ENCODE assay signal across 30 cellular contexts in genomic region chr19:11106477-11106876, GRCh38. TPM values are rescaled to one million over a fixed set of nuclear protein-coding genes. Genes with fewer than 3 reads are reported as not detected.
DNase-seq lines count a peak whose midpoint lies in the region; ATAC-seq, FAIRE-seq and TF ChIP-seq lines count a peak whose summit lies in the region.
"Had no signal": no experiment of that assay in that cellular context is flagged by ENCODE, and none has a peak within 500 bp of the region (broad histone marks: within the 10 kb centered on the region; RNA-seq: fewer than 3 reads in every experiment).

No MANE protein-coding gene starts in this region.

- peaks cover 18% of the 10 kb centered on the region; the same call in 1 of the 2 replicates for H3K36me3 Mint-ChIP-seq in HFFc6 (ENCODE audit: low read depth)

- H3K9me3 Mint-ChIP-seq in HFFc6 = no peaks in the 10 kb centered on the region
- H3K9me3 Mint-ChIP-seq: activated naive CD4-positive, alpha-beta T cell treated with anti-CD3 and anti-CD28 coated beads for 36 hours; activated T-cell treated with anti-CD3 and anti-CD28 coated beads, Interleukin-2, amount 50 U/mL, for 72 hours; CD4-positive, CD25-positive, alpha-beta regulatory T cell; dendritic cell treated with granulocyte-macrophage colony-stimulating factor and Interleukin-4, amounts not matched to agents 40 ng/mL and 50 ng/mL, for 4 days; naive thymus-derived CD4-positive, alpha-beta T cell; stimulated activated naive CD8-positive, alpha-beta T cell treated with anti-CD3 and anti-CD28 coated beads, Interleukin-15, amount 100 ng/mL, for 72 hours; T-helper 1 cell treated with Interleukin-12 subunit alpha and Interleukin-12 subunit beta and Interleukin-4 antibody, amounts not matched to agents 30 μg/mL and 1 μg/mL, for 36 hours had no signal

- no peak overlapping the region for H3K4me3 Mint-ChIP-seq in HFFc6
- H3K4me3 Mint-ChIP-seq: activated naive CD4-positive, alpha-beta T cell treated with anti-CD3 and anti-CD28 coated beads for 36 hours; activated T-cell treated with anti-CD3 and anti-CD28 coated beads, Interleukin-2, amount 50 U/mL, for 72 hours; CD4-positive, CD25-positive, alpha-beta regulatory T cell; dendritic cell treated with granulocyte-macrophage colony-stimulating factor and Interleukin-4, amounts not matched to agents 40 ng/mL and 50 ng/mL, for 4 days; naive thymus-derived CD4-positive, alpha-beta T cell; stimulated activated naive CD8-positive, alpha-beta T cell treated with anti-CD3 and anti-CD28 coated beads, Interleukin-15, amount 100 ng/mL, for 72 hours; T-helper 1 cell treated with Interleukin-12 subunit alpha and Interleukin-12 subunit beta and Interleukin-4 antibody, amounts not matched to agents 30 μg/mL and 1 μg/mL, for 36 hours had no signal

- no peak overlapping the region for H3K27ac Mint-ChIP-seq in HFFc6
- H3K27ac Mint-ChIP-seq: activated naive CD4-positive, alpha-beta T cell treated with anti-CD3 and anti-CD28 coated beads for 36 hours; activated T-cell treated with anti-CD3 and anti-CD28 coated beads, Interleukin-2, amount 50 U/mL, for 72 hours; CD4-positive, CD25-positive, alpha-beta regulatory T cell; dendritic cell treated with granulocyte-macrophage colony-stimulating factor and Interleukin-4, amounts not matched to agents 40 ng/mL and 50 ng/mL, for 4 days; stimulated activated naive CD8-positive, alpha-beta T cell treated with anti-CD3 and anti-CD28 coated beads, Interleukin-15, amount 100 ng/mL, for 72 hours; T-helper 1 cell treated with Interleukin-12 subunit alpha and Interleukin-12 subunit beta and Interleukin-4 antibody, amounts not matched to agents 30 μg/mL and 1 μg/mL, for 36 hours had no signal

- TF ChIP-seq EP300 in sigmoid colon (IDR thresholded peaks at IDR 0.05) = no peak

- H3K36me3 ChIP-seq in adrenal gland (replicated peaks in 1 of 2) = peaks cover 0 to 100% of the 10 kb centered on the region in 2 donors
- peaks cover 0 to 98% (median 64%) of the 10 kb centered on the region in 4 donors for H3K36me3 ChIP-seq in sigmoid colon

- TF ChIP-seq CTCF in HFFc6 (IDR thresholded peaks at IDR 0.05) (peak; percentile 15; the same call in 1 of the 2 replicates), adrenal gland (IDR thresholded peaks at IDR 0.05) (no peak), sigmoid colon (IDR thresholded peaks at IDR 0.05) (no peak)

- FAIRE-seq in GM12891 (lab: Jason Lieb, UNC) = no peak
- FAIRE-seq: bronchial epithelial cell, kidney had no signal

- H3K4me1 Mint-ChIP-seq in HFFc6 (ENCODE audit: low read depth) = no peaks in the 10 kb centered on the region
- H3K4me1 Mint-ChIP-seq: CD4-positive, CD25-positive, alpha-beta regulatory T cell; stimulated activated naive CD8-positive, alpha-beta T cell treated with anti-CD3 and anti-CD28 coated beads, Interleukin-15, amount 100 ng/mL, for 72 hours had no signal

- intact Hi-C loops in adrenal gland (cut with DNase I) (loop anchor here in 1 of 2 donors (10.0 kb wide), 1 partner anchor 72 kb away; no protein-coding TSS in a partner anchor), right cardiac atrium (cut with DNase I) (loop anchor here in 2 of 4 donors (10.0 kb wide), 1 partner anchor 72 kb away; no protein-coding TSS in a partner anchor), sigmoid colon (cut with DNase I) (no loop called here)

- H3K9me3 ChIP-seq in adrenal gland (replicated peaks in 1 of 3) (no peaks in the 10 kb centered on the region), right cardiac atrium (ENCODE audit: control insufficient read depth, low read length) (no peaks in the 10 kb centered on the region), sigmoid colon (no peaks in the 10 kb centered on the region)
- H3K9me3 ChIP-seq: HAP-1, ovary, SJSA1 had no signal

- TF ChIP-seq POLR2A in adrenal gland (IDR thresholded peaks at IDR 0.05) = no peak
- no peak for TF ChIP-seq POLR2A in sigmoid colon (IDR thresholded peaks at IDR 0.05)
- no peak for TF ChIP-seq POLR2A in GM12891 (IDR thresholded peaks at IDR 0.05; ENCODE audit: low read depth, low read length)

- H3K27me3 ChIP-seq in adrenal gland = no peaks in the 10 kb centered on the region
- no peaks in the 10 kb centered on the region for H3K27me3 ChIP-seq in right cardiac atrium (ENCODE audit: control insufficient read depth, insufficient read depth)
- H3K27me3 ChIP-seq in sigmoid colon = no peaks in the 10 kb centered on the region
- H3K27me3 ChIP-seq: ovary, SJSA1 had no signal

- WGBS in adrenal gland, 4 donors = 65 to 75% (median 73%) methylated on average over 10 to 13 of the region's 13 CpGs
- WGBS in right cardiac atrium = 67% methylated on average over 13 of the region's 13 CpGs
- WGBS in sigmoid colon, 2 donors = 83 to 88% methylated on average over 13 of the region's 13 CpGs

- H3K4me1 ChIP-seq in adrenal gland (replicated peaks in 1 of 2) = no peaks in the 10 kb centered on the region
- H3K4me1 ChIP-seq in right cardiac atrium (ENCODE audit: control insufficient read depth, insufficient read depth, low read length) = no peaks in the 10 kb centered on the region
- no peaks in the 10 kb centered on the region for H3K4me1 ChIP-seq in sigmoid colon
- H3K4me1 ChIP-seq: HAP-1, SJSA1 had no signal

- H3K4me3 ChIP-seq in adrenal gland = no peak overlapping the region
- H3K4me3 ChIP-seq in right cardiac atrium (ENCODE audit: low read length) = no peak overlapping the region
- no peak overlapping the region for H3K4me3 ChIP-seq in sigmoid colon
- H3K4me3 ChIP-seq: HAP-1, ovary, SJSA1 had no signal

- H3K27me3 Mint-ChIP-seq in HFFc6 (ENCODE audit: insufficient read depth) = peaks cover 1% of the 10 kb centered on the region; the same call in 1 of the 2 replicates
- H3K27me3 Mint-ChIP-seq: CD4-positive, CD25-positive, alpha-beta regulatory T cell; dendritic cell treated with granulocyte-macrophage colony-stimulating factor and Interleukin-4, amounts not matched to agents 40 ng/mL and 50 ng/mL, for 4 days; naive thymus-derived CD4-positive, alpha-beta T cell; stimulated activated naive CD8-positive, alpha-beta T cell treated with anti-CD3 and anti-CD28 coated beads, Interleukin-15, amount 100 ng/mL, for 72 hours had no signal

- ATAC-seq in right cardiac atrium (peak; percentile 9 to 20), HG02759 (IDR thresholded peaks at IDR 0.05; ENCODE audit: unreplicated experiment) (no peak)
- ATAC-seq: activated T-cell treated with anti-CD3 and anti-CD28 coated beads, Interleukin-2, amount 50 U/mL, for 72 hours; naive thymus-derived CD4-positive, alpha-beta T cell; Panc1; stimulated activated naive CD8-positive, alpha-beta T cell treated with anti-CD3 and anti-CD28 coated beads, Interleukin-15, amount 100 ng/mL, for 72 hours had no signal

- no peak for DNase-seq in HFFc6
- DNase-seq in adrenal gland = peak in 3 of 7 donors; percentile 54 to 80 (median 63)
- DNase-seq in right cardiac atrium = peak; percentile 61 to 84 (median 80)
- peak; percentile 92 for DNase-seq in sigmoid colon
- no peak for DNase-seq in NCI-H1694 treated with DMSO at 0.1 percent for 48 hours (lab: John Stamatoyannopoulos, UW)
- DNase-seq in HUDEP-2 (lab: John Stamatoyannopoulos, UW; ENCODE audit: unreplicated experiment in 76 of 76) = no peak
- DNase-seq in GM12891 (ENCODE audit: insufficient read length, low spot score) = no peak
- DNase-seq: activated CD4-positive, alpha-beta T cell treated with anti-CD3 and anti-CD28 coated beads for 48 hours; activated naive CD4-positive, alpha-beta T cell treated with anti-CD3 and anti-CD28 coated beads for 36 hours; activated T-cell treated with anti-CD3 and anti-CD28 coated beads, Interleukin-2, amount 50 U/mL, for 72 hours; CD4-positive, CD25-positive, alpha-beta regulatory T cell; EL; KBM-7; kidney; mammary epithelial cell; MM.1S; naive thymus-derived CD4-positive, alpha-beta T cell; NCI-H1436 treated with DMSO at 0.1 percent for 48 hours; NCI-H2171; NCI-H524 treated with DMSO at 0.1 percent for 48 hours; ovary; stimulated activated naive CD8-positive, alpha-beta T cell treated with anti-CD3 and anti-CD28 coated beads, Interleukin-15, amount 100 ng/mL, for 72 hours; trophoblast cell had no signal

- peak overlapping the region in 4 of 5 donors; percentile 24 to 75 (median 43) for H3K27ac ChIP-seq in adrenal gland
- H3K27ac ChIP-seq in right cardiac atrium (ENCODE audit: low read length) = no peak overlapping the region
- peak overlapping the region in 2 of 4 donors; percentile 3 to 18 for H3K27ac ChIP-seq in sigmoid colon
- H3K27ac ChIP-seq: ovary, SJSA1 had no signal

TF ChIP-seq in GM12891, 5 proteins besides CTCF, POLR2A, EP300 and RAD21:
- TF ChIP-seq PAX5 (IDR thresholded peaks at IDR 0.05; ENCODE audit: insufficient read depth, low read length, severe bottlenecking) = no peak

RNA-seq across cellular contexts. Expression of gene LDLR, which starts 17.2 kb away (rescaled TPM):
- total RNA-seq in HFFc6 (2021; fragmentation: NEBNext Ultra II Directional; extraction: Animal tissue kit (Norgen Biotek cat#: 25700)) = 10 to 100 TPM; 22.8 to 34.3 (median 28.0) TPM
- 1,000 to 10,000 TPM in 1 of 8 donors, 100 to 1,000 TPM in 5, 10 to 100 TPM in 2; 87.2 to 2,114 (median 204) TPM for total RNA-seq in adrenal gland
- polyA plus RNA-seq in adrenal gland = 100 to 1,000 TPM in 2 of 3 donors, 10 to 100 TPM in 1; 35.4 to 121 (median 105) TPM
- total RNA-seq in right cardiac atrium = 100 to 1,000 TPM in 1 of 4 donors, 10 to 100 TPM in 2, 1 to 10 TPM in 1; 7.6 to 101 (median 21.6) TPM
- polyA plus RNA-seq in right cardiac atrium = 19.3 TPM
- total RNA-seq in sigmoid colon = 100 to 1,000 TPM in 1 of 4 donors, 10 to 100 TPM in 1, 1 to 10 TPM in 2; 7.1 to 139 (median 15.0) TPM
- 10 to 100 TPM; 20.4 to 76.0 (median 20.6) TPM for polyA plus RNA-seq in sigmoid colon
- polyA plus RNA-seq in GM12891 (2012; ENCODE audit: low read depth, missing spikeins) = 10.6 TPM

RNA-seq across cellular contexts. Expression of gene SPC24, which starts 49.1 kb away (rescaled TPM):
- 10 to 100 TPM; 21.0 to 54.6 (median 50.3) TPM for total RNA-seq in HFFc6 (2021; fragmentation: NEBNext Ultra II Directional; extraction: Animal tissue kit (Norgen Biotek cat#: 25700))
- 1 to 10 TPM in 7 of 8 donors, under 1 TPM in 1; 0.60 to 7.8 (median 4.2) TPM for total RNA-seq in adrenal gland
- 1 to 10 TPM in 2 of 3 donors, under 1 TPM in 1; 0.84 to 9.8 (median 1.7) TPM for polyA plus RNA-seq in adrenal gland
- 1 to 10 TPM in 3 of 4 donors, under 1 TPM in 1; 0.56 to 4.4 (median 3.4) TPM for total RNA-seq in right cardiac atrium
- 1.6 TPM for polyA plus RNA-seq in right cardiac atrium
- 1 to 10 TPM in 3 of 4 donors, under 1 TPM in 1; 0.99 to 6.0 (median 2.8) TPM for total RNA-seq in sigmoid colon
- polyA plus RNA-seq in sigmoid colon = 10 to 100 TPM in 1 of 3 donors, 1 to 10 TPM in 2; 1.2 to 13.0 (median 2.1) TPM
- 19.3 TPM for polyA plus RNA-seq in GM12891 (2012; ENCODE audit: low read depth, missing spikeins)

Comparison
In these comparisons a context has a peak if more than half of its experiments do, and no peak if none do; other contexts are left out.
1. DNase-seq: peak in right cardiac atrium (3 of 3) and sigmoid colon (single experiment); none in HFFc6 (single experiment), NCI-H1694 treated with DMSO at 0.1 percent for 48 hours (single experiment), HUDEP-2 (0 of 76) and GM12891 (single experiment).